ENCODE assay signal across 26 cellular contexts in genomic region chr9:13651969-13652663, GRCh38.
"Had no signal": no experiment of that assay in that cellular context is flagged by ENCODE, and none has a peak within 500 bp of the region (broad histone marks: within the 10 kb centered on the region; RNA-seq: fewer than 3 reads in every experiment).

No MANE protein-coding gene starts in this region.

- H3K9me3 Mint-ChIP-seq: activated CD4-positive, alpha-beta T cell treated with anti-CD3 and anti-CD28 coated beads, Interleukin-2, amount 10 ng/mL, durations not matched to agents 7 days and 5 days; central memory CD8-positive, alpha-beta T cell had no signal

- H3K27me3 Mint-ChIP-seq: activated CD4-positive, alpha-beta T cell treated with anti-CD3 and anti-CD28 coated beads, Interleukin-2, amount 10 ng/mL, durations not matched to agents 7 days and 5 days; activated CD8-positive, alpha-beta memory T cell treated with anti-CD3 and anti-CD28 coated beads, Interleukin-2, amount 10 ng/mL, durations not matched to agents 7 days and 5 days; activated CD8-positive, alpha-beta T cell treated with anti-CD3 and anti-CD28 coated beads for 36 hours; activated naive CD8-positive, alpha-beta T cell treated with anti-CD3 and anti-CD28 coated beads, Interleukin-2, amount 50 U/mL, for 24 hours; central memory CD8-positive, alpha-beta T cell; stimulated activated naive CD8-positive, alpha-beta T cell treated with anti-CD3 and anti-CD28 coated beads, Interleukin-15, amount 100 ng/mL, for 72 hours; T-cell had no signal

- H3K4me1 ChIP-seq: colonic mucosa, gastroesophageal sphincter, left lung, transverse colon had no signal

- H3K4me1 Mint-ChIP-seq: activated CD4-positive, alpha-beta T cell treated with anti-CD3 and anti-CD28 coated beads, Interleukin-2, amount 10 ng/mL, durations not matched to agents 7 days and 5 days; activated CD8-positive, alpha-beta memory T cell treated with anti-CD3 and anti-CD28 coated beads, Interleukin-2, amount 10 ng/mL, durations not matched to agents 7 days and 5 days; activated naive CD8-positive, alpha-beta T cell treated with anti-CD3 and anti-CD28 coated beads, Interleukin-2, amount 50 U/mL, for 24 hours; central memory CD8-positive, alpha-beta T cell; mesothelial cell of epicardium; neural crest cell; stimulated activated naive CD8-positive, alpha-beta T cell treated with anti-CD3 and anti-CD28 coated beads, Interleukin-15, amount 100 ng/mL, for 72 hours; T-cell had no signal

- H3K9me3 ChIP-seq: colonic mucosa, esophagus muscularis mucosa, gastroesophageal sphincter had no signal

- H3K27ac ChIP-seq: colonic mucosa, esophagus muscularis mucosa, gastroesophageal sphincter, left lung, transverse colon, WERI-Rb-1 had no signal

- H3K4me3 ChIP-seq: colonic mucosa, esophagus muscularis mucosa, gastroesophageal sphincter, left lung, transverse colon had no signal

- DNase-seq: activated CD4-positive, alpha-beta T cell treated with anti-CD3 and anti-CD28 coated beads, Interleukin-2, amount 10 ng/mL, durations not matched to agents 7 days and 5 days; activated CD4-positive, CD25-positive, alpha-beta regulatory T cell treated with anti-CD3 and anti-CD28 coated beads, Interleukin-2, amount 50 U/mL, for 72 hours; activated CD8-positive, alpha-beta memory T cell treated with anti-CD3 and anti-CD28 coated beads, Interleukin-2, amount 10 ng/mL, durations not matched to agents 7 days and 5 days; activated CD8-positive, alpha-beta T cell treated with anti-CD3 and anti-CD28 coated beads for 36 hours; activated gamma-delta T cell; activated naive CD4-positive, alpha-beta T cell treated with anti-CD3 and anti-CD28 coated beads, Interleukin-2, amount 50 U/mL, for 16 hours; activated naive CD8-positive, alpha-beta T cell treated with anti-CD3 and anti-CD28 coated beads, Interleukin-2, amount 50 U/mL, for 24 hours; anterior cingulate cortex; colonic mucosa; kidney; left lung; mammary epithelial cell; posterior cingulate gyrus; stimulated activated CD4-positive, alpha-beta T cell treated with anti-CD3 and anti-CD28 coated beads, Interleukin-12 subunit alpha, Interleukin-12 subunit beta, amount 100 ng/mL, for 4 hours; stimulated activated CD4-positive, alpha-beta T cell treated with anti-CD3 and anti-CD28 coated beads, Interleukin-4, amount 100 ng/mL, for 4 hours; stimulated activated naive CD8-positive, alpha-beta T cell treated with anti-CD3 and anti-CD28 coated beads, Interleukin-15, amount 100 ng/mL, for 72 hours; T-cell; transverse colon; WERI-Rb-1 had no signal

- H3K27ac Mint-ChIP-seq: activated CD4-positive, alpha-beta T cell treated with anti-CD3 and anti-CD28 coated beads, Interleukin-2, amount 10 ng/mL, durations not matched to agents 7 days and 5 days; activated CD8-positive, alpha-beta memory T cell treated with anti-CD3 and anti-CD28 coated beads, Interleukin-2, amount 10 ng/mL, durations not matched to agents 7 days and 5 days; activated CD8-positive, alpha-beta T cell treated with anti-CD3 and anti-CD28 coated beads for 36 hours; activated naive CD8-positive, alpha-beta T cell treated with anti-CD3 and anti-CD28 coated beads, Interleukin-2, amount 50 U/mL, for 24 hours; activated T-helper 1 cell treated with anti-CD3 and anti-CD28 coated beads, Interleukin-12 subunit alpha, Interleukin-12 subunit beta, Interleukin-2, Interleukin-4 antibody, amounts not matched to agents 30 ng/mL and 10 ng/mL and 1 ng/mL, durations not matched to agents 14 hours and 24 hours and 36 hours; mesothelial cell of epicardium; stimulated activated naive CD8-positive, alpha-beta T cell treated with anti-CD3 and anti-CD28 coated beads, Interleukin-15, amount 100 ng/mL, for 72 hours; T-cell; T-helper 2 cell treated with Interferon-gamma antibody and Interleukin-4, amounts not matched to agents 5 μg/mL and 100 μg/mL, for 36 hours had no signal

- H3K4me3 Mint-ChIP-seq: activated CD4-positive, alpha-beta T cell treated with anti-CD3 and anti-CD28 coated beads, Interleukin-2, amount 10 ng/mL, durations not matched to agents 7 days and 5 days; activated CD8-positive, alpha-beta memory T cell treated with anti-CD3 and anti-CD28 coated beads, Interleukin-2, amount 10 ng/mL, durations not matched to agents 7 days and 5 days; activated CD8-positive, alpha-beta T cell treated with anti-CD3 and anti-CD28 coated beads for 36 hours; activated naive CD8-positive, alpha-beta T cell treated with anti-CD3 and anti-CD28 coated beads, Interleukin-2, amount 50 U/mL, for 24 hours; activated T-helper 1 cell treated with anti-CD3 and anti-CD28 coated beads, Interleukin-12 subunit alpha, Interleukin-12 subunit beta, Interleukin-2, Interleukin-4 antibody, amounts not matched to agents 30 ng/mL and 10 ng/mL and 1 ng/mL, durations not matched to agents 14 hours and 24 hours and 36 hours; central memory CD8-positive, alpha-beta T cell; mesothelial cell of epicardium; neural crest cell; stimulated activated naive CD8-positive, alpha-beta T cell treated with anti-CD3 and anti-CD28 coated beads, Interleukin-15, amount 100 ng/mL, for 72 hours; T-cell; T-helper 2 cell treated with Interferon-gamma antibody and Interleukin-4, amounts not matched to agents 5 μg/mL and 100 μg/mL, for 36 hours had no signal

- ATAC-seq: activated CD8-positive, alpha-beta memory T cell treated with anti-CD3 and anti-CD28 coated beads, Interleukin-2, amount 10 ng/mL, durations not matched to agents 7 days and 5 days; activated CD8-positive, alpha-beta T cell treated with anti-CD3 and anti-CD28 coated beads for 36 hours; activated naive CD8-positive, alpha-beta T cell treated with anti-CD3 and anti-CD28 coated beads, Interleukin-2, amount 50 U/mL, for 24 hours; gastroesophageal sphincter; left lung; stimulated activated naive CD8-positive, alpha-beta T cell treated with anti-CD3 and anti-CD28 coated beads, Interleukin-15, amount 100 ng/mL, for 72 hours; T-cell had no signal

- H3K36me3 Mint-ChIP-seq: activated CD8-positive, alpha-beta memory T cell treated with anti-CD3 and anti-CD28 coated beads, Interleukin-2, amount 10 ng/mL, durations not matched to agents 7 days and 5 days; T-cell had no signal

- H3K36me3 ChIP-seq: colonic mucosa, esophagus muscularis mucosa, gastroesophageal sphincter, left lung, transverse colon, WERI-Rb-1 had no signal

- H3K27me3 ChIP-seq: colonic mucosa, esophagus muscularis mucosa, gastroesophageal sphincter, left lung, transverse colon had no signal
